17 cellular contexts compared by ENCODE assay signal in the genomic region with DNA sequence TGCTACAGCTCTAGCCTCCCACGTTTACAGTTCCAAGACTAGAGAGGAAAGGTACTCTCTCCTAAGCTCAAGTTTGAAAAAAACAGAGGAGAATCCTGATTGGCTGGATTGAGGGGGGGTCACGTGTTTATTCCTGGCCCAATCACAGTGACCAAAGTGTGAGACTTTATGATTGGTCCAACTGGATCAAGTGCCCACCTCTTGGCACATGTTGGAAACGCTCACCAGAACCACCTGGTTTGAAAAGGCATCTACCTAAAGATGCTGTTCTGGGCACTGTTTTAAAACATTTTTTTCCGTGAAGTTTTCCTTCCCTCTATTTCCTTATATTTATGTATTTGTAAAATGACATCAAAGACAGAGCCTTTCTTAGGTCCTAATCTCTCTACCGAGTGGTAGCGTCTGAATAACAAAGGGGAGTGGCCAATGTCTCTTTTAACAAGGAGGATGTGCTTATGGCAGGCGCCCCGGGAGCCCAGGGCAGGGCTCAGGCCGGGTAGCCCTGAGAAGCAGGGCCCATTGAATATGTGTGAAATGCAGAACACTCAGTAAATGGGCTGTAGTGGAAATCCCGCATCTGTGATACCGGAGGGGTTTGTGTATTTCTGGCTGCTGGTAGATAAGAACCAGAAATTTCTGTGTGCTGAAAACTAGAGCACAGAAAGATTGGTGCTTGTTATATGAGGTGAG.
"Had no signal": no experiment of that assay in that cellular context is flagged by ENCODE, and none has a peak within 500 bp of the region (broad histone marks: within the 10 kb centered on the region; RNA-seq: fewer than 3 reads in every experiment).

No MANE protein-coding gene starts in this region.

- H3K27ac ChIP-seq: ascending aorta, coronary artery, lower lobe of right lung, neutrophil, parathyroid adenoma, transverse colon, uterus had no signal

- H3K36me3 ChIP-seq: ascending aorta, gastrocnemius medialis, lower lobe of right lung, neutrophil, transverse colon, uterus had no signal

- H3K4me3 ChIP-seq: ascending aorta, coronary artery, gastrocnemius medialis, lower lobe of right lung, transverse colon, uterus had no signal

- H3K4me1 ChIP-seq: ascending aorta, lower lobe of right lung, parathyroid adenoma, transverse colon, uterus had no signal

- H3K9me3 ChIP-seq: ascending aorta, gastrocnemius medialis, lower lobe of right lung, neutrophil, transverse colon, uterus had no signal

- DNase-seq: activated CD4-positive, alpha-beta T cell treated with anti-CD3 and anti-CD28 coated beads, Interleukin-2, amount 10 ng/mL, durations not matched to agents 24 days and 14 days; activated CD8-positive, alpha-beta T cell treated with anti-CD3 and anti-CD28 coated beads, Interleukin-2, amount 10 ng/mL, durations not matched to agents 7 days and 5 days; activated naive CD4-positive, alpha-beta T cell treated with anti-CD3 and anti-CD28 coated beads, Interleukin-2, amount 10 ng/mL, durations not matched to agents 7 days and 5 days; activated T-cell treated with anti-CD3 and anti-CD28 coated beads, Interleukin-2, amount 50 U/mL, for 4 hours; gastrocnemius medialis; head of caudate nucleus; lower lobe of right lung; natural killer cell; stimulated activated CD4-positive, alpha-beta T cell treated with anti-CD3 and anti-CD28 coated beads, Interleukin-12 subunit alpha, Interleukin-12 subunit beta, amount 100 ng/mL, for 4 hours; stimulated activated CD4-positive, alpha-beta T cell treated with anti-CD3 and anti-CD28 coated beads, Interleukin-1b, Interleukin-23, amount 100 ng/mL, for 48 hours; stimulated activated naive CD4-positive, alpha-beta T cell treated with Interleukin-2 at 50 U/mL for 16 hours; transverse colon; uterus had no signal

- H3K27me3 ChIP-seq: ascending aorta, gastrocnemius medialis, neutrophil, transverse colon, uterus had no signal

- ATAC-seq: activated CD8-positive, alpha-beta T cell treated with anti-CD3 and anti-CD28 coated beads, Interleukin-2, amount 10 ng/mL, durations not matched to agents 7 days and 5 days; activated T-cell treated with anti-CD3 and anti-CD28 coated beads, Interleukin-2, amount 50 U/mL, for 4 hours; lower lobe of right lung; natural killer cell had no signal
